Comparison of ENCODE assay signal across 8 cellular contexts in the genomic region with DNA sequence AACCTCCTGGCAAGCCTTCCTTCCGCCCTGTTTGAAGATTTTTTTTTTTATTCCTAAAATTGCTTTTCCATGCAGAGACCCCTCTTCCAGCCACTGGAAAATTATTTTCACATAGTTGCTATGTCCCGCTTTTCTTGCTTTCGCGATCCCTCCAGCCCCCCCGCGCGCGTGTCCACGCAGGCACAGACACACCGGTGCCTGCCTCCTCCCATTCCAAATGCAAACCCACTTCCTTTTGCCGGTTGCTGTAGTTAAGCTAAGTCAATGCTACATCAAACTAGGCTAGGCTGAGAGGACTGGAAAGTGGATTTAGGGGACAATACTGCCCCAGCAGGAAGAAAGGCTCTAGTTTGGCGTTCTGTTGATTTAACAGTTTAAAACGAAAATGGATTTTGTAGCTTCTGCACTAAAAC.
DNase-seq lines count a peak whose midpoint lies in the region; ATAC-seq, FAIRE-seq and TF ChIP-seq lines count a peak whose summit lies in the region.

No MANE protein-coding gene starts in this region.

- ATAC-seq in HG03097 (IDR thresholded peaks at IDR 0.05; ENCODE audit: low FRiP score, unreplicated experiment) (no peak), HG02973 (IDR thresholded peaks at IDR 0.05; ENCODE audit: unreplicated experiment) (no peak)

- no peak for FAIRE-seq in H54 (lab: Jason Lieb, UNC)
- FAIRE-seq in RCC 7860 (lab: Jason Lieb, UNC), result no peak

- no peaks in the 10 kb centered on the region for H3K9me3 ChIP-seq in duodenal mucosa (ENCODE audit: control insufficient read depth in 1 of 2, low read length in 2 of 2)

- peaks cover 29 to 39% of the 10 kb centered on the region in 2 donors for H3K27me3 ChIP-seq in duodenal mucosa (ENCODE audit: control insufficient read depth in 1 of 2, insufficient read depth in 2 of 2, low read length in 2 of 2)

- no peak overlapping the region for H3K9ac ChIP-seq in duodenal mucosa (ENCODE audit: low read depth in 1 of 2, low read length in 2 of 2)

- H3K27ac ChIP-seq in duodenal mucosa (ENCODE audit: low read depth, low read length), result no peak overlapping the region

- no peak for TF ChIP-seq POLR2A in H54 (IDR thresholded peaks at IDR 0.05; ENCODE audit: low read depth, low read length)

- no peak; the same call in 1 of the 2 replicates for TF ChIP-seq CTCF in AG10803 (conservative IDR thresholded peaks at IDR 0.05; ENCODE audit: low read length)

- peak overlapping the region; percentile 59 for H3K4me3 ChIP-seq in AG10803 (ENCODE audit: low read length)
- H3K4me3 ChIP-seq in duodenal mucosa (ENCODE audit: low read depth in 1 of 2, low read length in 2 of 2), result peak overlapping the region; percentile 50 to 73

- no peaks in the 10 kb centered on the region for H3K36me3 ChIP-seq in duodenal mucosa (ENCODE audit: control insufficient read depth in 1 of 2, insufficient read depth in 2 of 2, low read length in 2 of 2)

- DNase-seq in AG10803 (ENCODE audit: low read depth), result peak; percentile 23
- peak; percentile 58 for DNase-seq in H54 (ENCODE audit: insufficient read length, low spot score)
- DNase-seq in RCC 7860 (ENCODE audit: low spot score), result peak; percentile 28
- DNase-seq in medulla oblongata (ENCODE audit: extremely low spot score), result peak; percentile 37
- peak; percentile 53 for DNase-seq in ureter (ENCODE audit: low spot score)

- H3K4me1 ChIP-seq in duodenal mucosa (ENCODE audit: control insufficient read depth in 1 of 2, insufficient read depth in 2 of 2, low read length in 2 of 2), result peaks cover 14 to 17% of the 10 kb centered on the region in 2 donors
